ENCODE assay signal across 1 cellular context in genomic region chr7:100087055-100087750, GRCh38.
TF ChIP-seq lines count a peak whose summit lies in the region.

No MANE protein-coding gene starts in this region.

TF ChIP-seq in GM23338, 12 proteins besides CTCF, POLR2A, EP300 and RAD21 (continued from another document):
- no peak for TF ChIP-seq ZNF462 (CRISPR knock-in tag; IDR thresholded peaks at IDR 0.05)
- TF ChIP-seq REST (IDR thresholded peaks at IDR 0.05; ENCODE audit: unreplicated experiment) = no peak
- TF ChIP-seq EZH2phosphoT487 (IDR thresholded peaks at IDR 0.05; ENCODE audit: unreplicated experiment) = no peak
- TF ChIP-seq STAT1 (IDR thresholded peaks at IDR 0.05; ENCODE audit: unreplicated experiment) = no peak
- no peak for TF ChIP-seq JUNB (IDR thresholded peaks at IDR 0.05; ENCODE audit: unreplicated experiment)
- no peak for TF ChIP-seq ETS1 (IDR thresholded peaks at IDR 0.05)
- TF ChIP-seq EZH2 (IDR thresholded peaks at IDR 0.05; ENCODE audit: low read depth, unreplicated experiment) = no peak
